25 cellular contexts compared by ENCODE assay signal in genomic region chr7:120931243-120931642, GRCh38. TPM values are rescaled to one million over a fixed set of nuclear protein-coding genes. Genes with fewer than 3 reads are reported as not detected.
"Had no signal": no experiment of that assay in that cellular context is flagged by ENCODE, and none has a peak within 500 bp of the region (broad histone marks: within the 10 kb centered on the region; RNA-seq: fewer than 3 reads in every experiment).

No MANE protein-coding gene starts in this region.

- H3K4me1 ChIP-seq: breast epithelium, left lung, spleen had no signal

- H3K27ac ChIP-seq: adrenal gland, breast epithelium, left lung, spleen, tibial artery had no signal

- H3K9me3 ChIP-seq: adrenal gland, breast epithelium, left lung, spleen, tibial artery had no signal

- DNase-seq: activated CD4-positive, alpha-beta T cell treated with anti-CD3 and anti-CD28 coated beads, Interleukin-2, amount 10 ng/mL, durations not matched to agents 24 days and 14 days; activated CD8-positive, alpha-beta memory T cell treated with anti-CD3 and anti-CD28 coated beads, Interleukin-2, amount 50 U/mL, for 4 hours; activated CD8-positive, alpha-beta T cell treated with anti-CD3 and anti-CD28 coated beads for 36 hours; activated effector memory CD4-positive, alpha-beta T cell treated with Interleukin-2 at 50 U/mL for 16 hours; activated naive CD4-positive, alpha-beta T cell treated with anti-CD3 and anti-CD28 coated beads, Interleukin-2, amount 50 U/mL, for 16 hours; activated T-cell treated with anti-CD3 and anti-CD28 coated beads, Interleukin-2, amount 50 U/mL, for 4 hours; adrenal gland; effector memory CD8-positive, alpha-beta T cell; foreskin melanocyte; hypothalamus; kidney; left lung; nephron progenitor cell; nucleus accumbens; posterior cingulate gyrus; retina; spleen; stimulated activated naive CD4-positive, alpha-beta T cell treated with Interleukin-2 at 50 U/mL for 16 hours; substantia nigra; T1000; tibial artery had no signal

- H3K36me3 ChIP-seq: adrenal gland, breast epithelium, left lung, spleen, tibial artery had no signal

- ATAC-seq: activated CD8-positive, alpha-beta T cell treated with anti-CD3 and anti-CD28 coated beads for 36 hours; activated T-cell treated with anti-CD3 and anti-CD28 coated beads, Interleukin-2, amount 50 U/mL, for 4 hours; effector memory CD8-positive, alpha-beta T cell; left lung had no signal

- FAIRE-seq: astrocyte, urothelium cell line had no signal

- H3K4me3 ChIP-seq: adrenal gland, breast epithelium, left lung, spleen, tibial artery had no signal

- H3K27me3 ChIP-seq: adrenal gland, breast epithelium, left lung, tibial artery had no signal

RNA-seq across cellular contexts. Expression of gene CPED1, which starts 57.3 kb away (rescaled TPM):
- total RNA-seq: activated CD4-positive, alpha-beta T cell treated with anti-CD3 and anti-CD28 coated beads, Interleukin-2, amount 10 ng/mL, durations not matched to agents 24 days and 14 days; activated CD8-positive, alpha-beta T cell treated with anti-CD3 and anti-CD28 coated beads for 36 hours; T-helper 1 cell treated with Interleukin-12 subunit alpha and Interleukin-12 subunit beta and Interleukin-4 antibody, amounts not matched to agents 30 ng/mL and 1 ng/mL, for 36 hours had no signal
